Comparison of ENCODE assay signal across 1 cellular context in genomic region chr15:76328962-76329361, GRCh38.
TF ChIP-seq lines count a peak whose summit lies in the region.

No MANE protein-coding gene starts in this region.

TF ChIP-seq in HEK293, 187 proteins besides CTCF, POLR2A, EP300 and RAD21 (continued from another document):
- TF ChIP-seq ZBTB49 (tag by site-specific recombination; IDR thresholded peaks at IDR 0.05; ENCODE audit: low read depth) = no peak
- TF ChIP-seq ZNF473 (tag by site-specific recombination; IDR thresholded peaks at IDR 0.05) = no peak
- no peak for TF ChIP-seq KLF16 (tag by site-specific recombination; IDR thresholded peaks at IDR 0.05)
- no peak for TF ChIP-seq ZNF549 (tag by site-specific recombination; IDR thresholded peaks at IDR 0.05)
- no peak for TF ChIP-seq ZNF394 (tag by site-specific recombination; IDR thresholded peaks at IDR 0.05; ENCODE audit: borderline replicate concordance)
